8 cellular contexts compared by ENCODE assay signal in the genomic region with DNA sequence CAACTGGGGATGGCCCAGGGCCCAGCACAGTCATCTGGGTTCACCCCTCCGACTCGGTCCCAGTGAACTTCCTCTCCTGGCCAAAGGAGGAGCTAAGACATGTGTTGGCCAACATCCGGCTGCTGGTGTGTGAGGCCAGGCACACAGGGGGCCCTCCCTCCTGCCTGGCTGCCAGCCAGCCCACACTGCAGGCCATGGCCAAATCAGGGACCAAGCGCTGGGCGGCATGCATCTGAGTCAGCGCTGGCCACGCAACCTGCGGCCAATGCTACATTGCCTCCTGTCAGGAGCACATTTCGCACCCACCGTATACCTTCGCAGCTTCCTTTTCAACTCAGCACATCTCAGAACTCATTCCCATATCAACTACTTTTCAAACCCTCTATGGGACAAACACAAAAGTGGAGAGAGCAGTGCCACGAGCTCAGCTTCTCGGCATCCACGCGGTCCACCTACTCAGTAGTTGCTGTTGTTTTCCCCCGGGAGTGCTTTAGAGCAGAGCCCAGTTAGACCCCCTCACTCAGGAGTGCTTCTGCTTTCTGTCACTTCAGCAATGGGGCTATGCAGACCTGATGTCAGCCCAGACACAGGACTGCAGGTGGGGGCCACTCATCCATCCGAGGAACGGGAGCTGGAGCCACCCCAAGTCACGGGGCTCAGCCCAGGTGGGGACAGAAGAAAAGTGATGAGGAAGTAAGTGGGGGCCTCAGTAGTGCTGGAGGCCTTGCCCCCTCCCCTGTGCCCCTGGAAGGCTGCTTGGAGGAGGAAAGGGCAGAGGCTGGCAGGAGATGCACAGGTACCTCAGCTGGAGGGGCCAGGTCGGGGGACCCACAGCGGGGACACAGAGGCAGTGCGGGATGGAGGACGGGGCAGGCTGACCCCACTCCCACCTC. TPM values are rescaled to one million over a fixed set of nuclear protein-coding genes. Genes with fewer than 3 reads are reported as not detected.
DNase-seq lines count a peak whose midpoint lies in the region; ATAC-seq, FAIRE-seq and TF ChIP-seq lines count a peak whose summit lies in the region.

No MANE protein-coding gene starts in this region.

- FAIRE-seq in GM12892 (lab: Jason Lieb, UNC) = peak; percentile 91

- ATAC-seq in HG02623 (IDR thresholded peaks at IDR 0.05; ENCODE audit: unreplicated experiment) (peak; percentile 85), Right ventricle myocardium inferior (peak; percentile 90)
- ATAC-seq in activated naive CD4-positive, alpha-beta T cell treated with anti-CD3 and anti-CD28 coated beads, Interleukin-2, amount 50 U/mL, for 72 hours = peak; percentile 61 to 89

- intact Hi-C loops in Right ventricle myocardium inferior (cut with DNase I) = no loop called here

- peaks cover 5 to 6% of the 10 kb centered on the region in 2 donors for H3K36me3 Mint-ChIP-seq in activated naive CD4-positive, alpha-beta T cell treated with anti-CD3 and anti-CD28 coated beads, Interleukin-2, amount 50 U/mL, for 72 hours

- DNase-seq in GM12892 (ENCODE audit: insufficient read length) (peak; percentile 81), NCI-H226 (peak; percentile 98), Right ventricle myocardium inferior (ENCODE audit: missing footprints) (peak; percentile 98), pons (ENCODE audit: low spot score) (peak; percentile 88)
- peak in 1 of 2 donors; percentile 87 for DNase-seq in activated naive CD4-positive, alpha-beta T cell treated with anti-CD3 and anti-CD28 coated beads, Interleukin-2, amount 50 U/mL, for 72 hours (ENCODE audit: low spot score in 2 of 2)
- DNase-seq in stimulated activated CD4-positive, alpha-beta T cell treated with anti-CD3 and anti-CD28 coated beads, Interleukin-4, amount 100 ng/mL, for 4 hours = no peak

- no peak overlapping the region for H3K27ac ChIP-seq in 22Rv1

- H3K27ac Mint-ChIP-seq in activated naive CD4-positive, alpha-beta T cell treated with anti-CD3 and anti-CD28 coated beads, Interleukin-2, amount 50 U/mL, for 72 hours = peak overlapping the region; percentile 77 to 88

- no peak; the same call in 1 of the 2 replicates for TF ChIP-seq POLR2A in GM12892 (IDR thresholded peaks at IDR 0.05; ENCODE audit: low read depth, low read length)

- TF ChIP-seq CTCF in 22Rv1 (IDR thresholded peaks at IDR 0.05) = 0 out of 2 replicates have a peak, but pooled peaks have one; percentile 10

- no peaks in the 10 kb centered on the region for H3K9me3 Mint-ChIP-seq in activated naive CD4-positive, alpha-beta T cell treated with anti-CD3 and anti-CD28 coated beads, Interleukin-2, amount 50 U/mL, for 72 hours

RNA-seq across cellular contexts. Expression of gene NINJ1, which starts 13.9 kb away (rescaled TPM):
- polyA plus RNA-seq in GM12892 (2012; ENCODE audit: missing spikeins) = 17.5 TPM
- 10 to 100 TPM; 81.0 to 84.8 TPM for total RNA-seq in activated naive CD4-positive, alpha-beta T cell treated with anti-CD3 and anti-CD28 coated beads, Interleukin-2, amount 50 U/mL, for 72 hours
- 55.5 TPM for total RNA-seq in Right ventricle myocardium inferior

RNA-seq across cellular contexts. Expression of gene CARD19, which starts 24.2 kb away (rescaled TPM):
- polyA plus RNA-seq in GM12892 (2012; ENCODE audit: missing spikeins) = 5.3 TPM
- total RNA-seq in activated naive CD4-positive, alpha-beta T cell treated with anti-CD3 and anti-CD28 coated beads, Interleukin-2, amount 50 U/mL, for 72 hours = 10 to 100 TPM; 58.1 to 82.6 TPM
- 27.1 TPM for total RNA-seq in Right ventricle myocardium inferior

Comparison
In these comparisons a context has a peak if more than half of its experiments do, and no peak if none do; other contexts are left out.
1. DNase-seq: peak in GM12892 (single experiment), NCI-H226 (single experiment), Right ventricle myocardium inferior (single experiment) and pons (single experiment); none in stimulated activated CD4-positive, alpha-beta T cell treated with anti-CD3 and anti-CD28 coated beads, Interleukin-4, amount 100 ng/mL, for 4 hours (0 of 2).
2. Peak in every context shown above with its lines, with median percentiles within 50 percentile points of each other: ATAC-seq.